8 cellular contexts compared by ENCODE assay signal in genomic region chr10:110872984-110873569, GRCh38. TPM values are rescaled to one million over a fixed set of nuclear protein-coding genes. Genes with fewer than 3 reads are reported as not detected.
DNase-seq lines count a peak whose midpoint lies in the region; ATAC-seq and TF ChIP-seq lines count a peak whose summit lies in the region.

No MANE protein-coding gene starts in this region.

- H3K36me3 Mint-ChIP-seq in activated T-cell treated with anti-CD3 and anti-CD28 coated beads, Interleukin-2, amount 50 U/mL, for 24 hours (ENCODE audit: low read depth): peaks cover 20% of the 10 kb centered on the region
- peaks cover 4% of the 10 kb centered on the region for H3K36me3 Mint-ChIP-seq in activated naive CD8-positive, alpha-beta T cell

- no peaks in the 10 kb centered on the region for H3K36me3 ChIP-seq in kidney epithelial cell (ENCODE audit: control insufficient read depth, insufficient read depth, low read length)
- H3K36me3 ChIP-seq in thoracic aorta: no peaks in the 10 kb centered on the region

- H3K9me3 Mint-ChIP-seq in activated T-cell treated with anti-CD3 and anti-CD28 coated beads, Interleukin-2, amount 50 U/mL, for 24 hours: no peaks in the 10 kb centered on the region
- H3K9me3 Mint-ChIP-seq in activated naive CD8-positive, alpha-beta T cell (ENCODE audit: low read depth): no peaks in the 10 kb centered on the region

- H3K4me3 ChIP-seq in kidney epithelial cell (ENCODE audit: low read depth, low read length) (peak overlapping the region; percentile 79), thoracic aorta (peak overlapping the region; percentile 94)

- DNase-seq in activated T-cell treated with anti-CD3 and anti-CD28 coated beads, Interleukin-2, amount 50 U/mL, for 24 hours: no peak
- DNase-seq in activated T-cell treated with anti-CD3 and anti-CD28 coated beads, Interleukin-2, amount 50 U/mL, for 48 hours: no peak
- DNase-seq in kidney epithelial cell (ENCODE audit: low read depth) (no peak), thoracic aorta (ENCODE audit: low spot score) (no peak), NCI-H1092 (lab: John Stamatoyannopoulos, UW) (no peak)

- no peaks in the 10 kb centered on the region for H3K27me3 ChIP-seq in kidney epithelial cell (ENCODE audit: control insufficient read depth, insufficient read depth, low read length)
- H3K27me3 ChIP-seq in thoracic aorta (replicated peaks; ENCODE audit: insufficient read depth): no peaks in the 10 kb centered on the region

- no peaks in the 10 kb centered on the region for H3K9me3 ChIP-seq in thoracic aorta

- TF ChIP-seq CTCF in kidney epithelial cell (IDR thresholded peaks at IDR 0.05; ENCODE audit: insufficient read depth, low read length, poor library complexity, severe bottlenecking) (no peak), thoracic aorta (IDR thresholded peaks at IDR 0.05) (no peak)

- ATAC-seq in thoracic aorta (ENCODE audit: insufficient number of reproducible peaks, low FRiP score, low read depth): no peak
- ATAC-seq in GM21737 (IDR thresholded peaks at IDR 0.05; ENCODE audit: unreplicated experiment): no peak
- no peak for ATAC-seq in GM19035 (IDR thresholded peaks at IDR 0.05; ENCODE audit: unreplicated experiment)

- H3K27ac ChIP-seq in thoracic aorta: peak overlapping the region; percentile 89 to 95

- H3K4me1 ChIP-seq in thoracic aorta (ENCODE audit: control insufficient read depth in 1 of 2, low read depth in 2 of 2): peaks cover 16 to 44% of the 10 kb centered on the region in 2 donors

- H3K4me3 Mint-ChIP-seq in activated T-cell treated with anti-CD3 and anti-CD28 coated beads, Interleukin-2, amount 50 U/mL, for 24 hours: peak overlapping the region; percentile 89
- H3K4me3 Mint-ChIP-seq in activated naive CD8-positive, alpha-beta T cell: peak overlapping the region; percentile 90

- H3K27ac Mint-ChIP-seq in activated T-cell treated with anti-CD3 and anti-CD28 coated beads, Interleukin-2, amount 50 U/mL, for 24 hours: peak overlapping the region; percentile 96
- H3K27ac Mint-ChIP-seq in activated naive CD8-positive, alpha-beta T cell: peak overlapping the region; percentile 97

- H3K4me1 Mint-ChIP-seq in activated T-cell treated with anti-CD3 and anti-CD28 coated beads, Interleukin-2, amount 50 U/mL, for 24 hours (ENCODE audit: low read depth): peaks cover 66% of the 10 kb centered on the region
- H3K4me1 Mint-ChIP-seq in activated naive CD8-positive, alpha-beta T cell (ENCODE audit: low read depth): peaks cover 72% of the 10 kb centered on the region

- no peaks in the 10 kb centered on the region for H3K27me3 Mint-ChIP-seq in activated T-cell treated with anti-CD3 and anti-CD28 coated beads, Interleukin-2, amount 50 U/mL, for 24 hours
- no peaks in the 10 kb centered on the region for H3K27me3 Mint-ChIP-seq in activated naive CD8-positive, alpha-beta T cell

RNA-seq across cellular contexts. Expression of gene PDCD4, which starts 1.3 kb away (rescaled TPM):
- 17.1 and 35.7 TPM in 2 replicates for total RNA-seq in kidney epithelial cell
- total RNA-seq in thoracic aorta: 10 to 100 TPM; 53.5 to 91.3 TPM

RNA-seq across cellular contexts. Expression of gene BBIP1, which starts 45.9 kb away (rescaled TPM):
- 23.6 and 24.7 TPM in 2 replicates for total RNA-seq in kidney epithelial cell
- 10 to 100 TPM; 19.0 to 33.2 TPM for total RNA-seq in thoracic aorta

RNA-seq across cellular contexts. Expression of gene SHOC2, which starts 46.3 kb away (rescaled TPM):
- total RNA-seq in kidney epithelial cell (22.6 and 24.4 TPM in 2 replicates), thoracic aorta (100 to 1,000 TPM in 1 of 2 donors, 10 to 100 TPM in 1; 41.6 to 115 TPM)
